9 cellular contexts compared by ENCODE assay signal in genomic region chr2:176999331-176999730, GRCh38.
DNase-seq lines count a peak whose midpoint lies in the region; ATAC-seq and TF ChIP-seq lines count a peak whose summit lies in the region.
"Had no signal": no experiment of that assay in that cellular context is flagged by ENCODE, and none has a peak within 500 bp of the region (broad histone marks: within the 10 kb centered on the region; RNA-seq: fewer than 3 reads in every experiment).

No MANE protein-coding gene starts in this region.

- peaks cover 6% of the 10 kb centered on the region for H3K4me1 Mint-ChIP-seq in stimulated activated memory B cell treated with anti-CD40 and anti-IgM and Interleukin-4, amounts not matched to agents 10 μg/mL and 1 μg/mL and 100 μg/mL, for 72 hours
- H3K4me1 Mint-ChIP-seq in immature natural killer cell = peaks cover 18 to 22% of the 10 kb centered on the region in 2 donors
- H3K4me1 Mint-ChIP-seq: neural crest cell had no signal

- H3K27me3 Mint-ChIP-seq in stimulated activated memory B cell treated with anti-CD40 and anti-IgM and Interleukin-4, amounts not matched to agents 10 μg/mL and 1 μg/mL and 100 μg/mL, for 72 hours = no peaks in the 10 kb centered on the region
- H3K27me3 Mint-ChIP-seq in immature natural killer cell (ENCODE audit: low read depth in 3 of 3) = peaks cover 1 to 2% (median 2%) of the 10 kb centered on the region in 3 donors

- no peak overlapping the region for H3K27ac Mint-ChIP-seq in stimulated activated memory B cell treated with anti-CD40 and anti-IgM and Interleukin-4, amounts not matched to agents 10 μg/mL and 1 μg/mL and 100 μg/mL, for 72 hours
- no peak overlapping the region for H3K27ac Mint-ChIP-seq in immature natural killer cell

- no peak overlapping the region for H3K27ac ChIP-seq in OCI-LY3 (ENCODE audit: low read length)
- H3K27ac ChIP-seq: esophagus squamous epithelium had no signal

- H3K9me3 Mint-ChIP-seq in stimulated activated memory B cell treated with anti-CD40 and anti-IgM and Interleukin-4, amounts not matched to agents 10 μg/mL and 1 μg/mL and 100 μg/mL, for 72 hours = no peaks in the 10 kb centered on the region
- H3K9me3 Mint-ChIP-seq in immature natural killer cell = no peaks in the 10 kb centered on the region
- H3K9me3 Mint-ChIP-seq: neural crest cell had no signal

- H3K36me3 Mint-ChIP-seq in stimulated activated memory B cell treated with anti-CD40 and anti-IgM and Interleukin-4, amounts not matched to agents 10 μg/mL and 1 μg/mL and 100 μg/mL, for 72 hours = no peaks in the 10 kb centered on the region
- peaks cover 0 to 3% (median 0%) of the 10 kb centered on the region in 3 donors for H3K36me3 Mint-ChIP-seq in immature natural killer cell

- DNase-seq in retina (no peak), immature natural killer cell (no peak), NCI-H2081 treated with DMSO at 0.1 percent for 48 hours (lab: John Stamatoyannopoulos, UW) (no peak)
- DNase-seq: esophagus squamous epithelium had no signal

- H2AFZ ChIP-seq in OCI-LY3 (ENCODE audit: low read depth, low read length) = no peak overlapping the region

- H3K4me1 ChIP-seq in OCI-LY3 (ENCODE audit: low read length) = peaks cover 31% of the 10 kb centered on the region
- H3K4me1 ChIP-seq: esophagus squamous epithelium had no signal

- H3K9ac ChIP-seq in OCI-LY3 (ENCODE audit: low read length) = no peak overlapping the region

- H3K4me3 Mint-ChIP-seq in stimulated activated memory B cell treated with anti-CD40 and anti-IgM and Interleukin-4, amounts not matched to agents 10 μg/mL and 1 μg/mL and 100 μg/mL, for 72 hours = no peak overlapping the region
- no peak overlapping the region for H3K4me3 Mint-ChIP-seq in immature natural killer cell
- H3K4me3 Mint-ChIP-seq: neural crest cell had no signal

- H3K36me3 ChIP-seq in OCI-LY3 (replicated peaks; ENCODE audit: low read depth, low read length) = no peaks in the 10 kb centered on the region
- H3K36me3 ChIP-seq: esophagus squamous epithelium had no signal

- H3K9me3 ChIP-seq in OCI-LY3 (ENCODE audit: insufficient read depth, low read length) = no peaks in the 10 kb centered on the region
- H3K9me3 ChIP-seq: esophagus squamous epithelium had no signal

- TF ChIP-seq CTCF in OCI-LY3 (IDR thresholded peaks at IDR 0.05; ENCODE audit: low read depth, low read length) = no peak

- H4K20me1 ChIP-seq in OCI-LY3 (ENCODE audit: insufficient read depth, low read length) = no peaks in the 10 kb centered on the region

- peak overlapping the region; percentile 9 for H3K4me2 ChIP-seq in OCI-LY3 (ENCODE audit: low read length)

- H3K79me2 ChIP-seq in OCI-LY3 (ENCODE audit: low read length) = no peaks in the 10 kb centered on the region

- ATAC-seq in GM19025 (IDR thresholded peaks at IDR 0.05; ENCODE audit: low read depth, unreplicated experiment) = peak; percentile 60
- ATAC-seq in HG02852 (IDR thresholded peaks at IDR 0.05; ENCODE audit: unreplicated experiment) = peak; percentile 58
- peak; percentile 50 for ATAC-seq in stimulated activated memory B cell treated with anti-CD40 and anti-IgM and Interleukin-4, amounts not matched to agents 10 μg/mL and 1 μg/mL and 100 μg/mL, for 72 hours

- no peaks in the 10 kb centered on the region for H3K27me3 ChIP-seq in OCI-LY3 (ENCODE audit: low read depth, low read length)
- H3K27me3 ChIP-seq: esophagus squamous epithelium had no signal

- no peak overlapping the region for H3K4me3 ChIP-seq in OCI-LY3 (ENCODE audit: low read length)
- H3K4me3 ChIP-seq: esophagus squamous epithelium had no signal
